13 cellular contexts compared by ENCODE assay signal in the genomic region with DNA sequence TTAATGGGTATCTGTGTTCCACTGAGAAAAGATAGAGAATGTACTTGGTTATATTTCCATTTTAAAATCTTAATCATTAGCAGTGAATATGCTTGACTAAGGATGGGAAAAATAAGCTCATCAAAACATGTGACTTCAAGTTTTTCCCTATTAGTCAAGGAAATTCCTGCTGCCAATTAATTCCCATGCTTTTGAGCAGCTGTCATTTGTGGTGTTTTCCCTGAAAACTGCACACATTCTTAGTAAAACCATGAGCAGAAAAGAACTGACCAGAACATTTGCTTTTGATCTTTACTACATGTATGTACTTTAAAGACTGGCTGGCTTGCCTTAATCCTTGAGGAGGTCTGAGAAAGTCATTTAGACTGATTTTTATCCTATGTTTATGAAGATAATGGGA.
DNase-seq lines count a peak whose midpoint lies in the region; ATAC-seq and TF ChIP-seq lines count a peak whose summit lies in the region.
"Had no signal": no experiment of that assay in that cellular context is flagged by ENCODE, and none has a peak within 500 bp of the region (broad histone marks: within the 10 kb centered on the region; RNA-seq: fewer than 3 reads in every experiment).

No MANE protein-coding gene starts in this region.

- H3K9ac ChIP-seq in fibroblast of lung (ENCODE audit: insufficient read depth, low read length) = no peak overlapping the region

- H3K36me3 ChIP-seq in heart right ventricle = peaks cover 0 to 5% (median 0%) of the 10 kb centered on the region in 9 donors
- H3K36me3 ChIP-seq in fibroblast of lung (ENCODE audit: control insufficient read depth, insufficient read depth, low read length) = no peaks in the 10 kb centered on the region
- peaks cover 0 to 8% (median 0%) of the 10 kb centered on the region in 4 donors for H3K36me3 ChIP-seq in esophagus muscularis mucosa

- TF ChIP-seq EP300 in esophagus muscularis mucosa (IDR thresholded peaks at IDR 0.05) = no peak

- no peaks in the 10 kb centered on the region for H3K9me3 ChIP-seq in heart right ventricle
- no peaks in the 10 kb centered on the region for H3K9me3 ChIP-seq in fibroblast of lung (ENCODE audit: control insufficient read depth, insufficient read depth, low read depth, low read length)
- no peaks in the 10 kb centered on the region for H3K9me3 ChIP-seq in esophagus muscularis mucosa

- H3K36me3 Mint-ChIP-seq in osteocyte (ENCODE audit: unreplicated experiment) = peaks cover 3% of the 10 kb centered on the region

- no peaks in the 10 kb centered on the region for H3K9me3 Mint-ChIP-seq in osteocyte (ENCODE audit: unreplicated experiment)
- H3K9me3 Mint-ChIP-seq: H9 had no signal

- H3K27me3 ChIP-seq in heart right ventricle (no peaks in the 10 kb centered on the region), fibroblast of lung (ENCODE audit: control insufficient read depth, insufficient read depth, low read length) (no peaks in the 10 kb centered on the region), esophagus muscularis mucosa (no peaks in the 10 kb centered on the region)

- no peaks in the 10 kb centered on the region for H4K20me1 ChIP-seq in fibroblast of lung (ENCODE audit: control insufficient read depth, extremely low read depth, insufficient read depth, low read length)

- TF ChIP-seq CTCF in heart right ventricle (IDR thresholded peaks at IDR 0.05) (no peak), fibroblast of lung (conservative IDR thresholded peaks at IDR 0.05 in 1 of 2, IDR thresholded peaks at IDR 0.05 in 1 of 2; ENCODE audit: low read depth in 1 of 2, low read length in 2 of 2) (no peak), osteocyte (IDR thresholded peaks at IDR 0.05) (no peak), esophagus muscularis mucosa (IDR thresholded peaks at IDR 0.05) (no peak)

- DNase-seq in heart right ventricle (no peak), left cardiac atrium (no peak), fibroblast of lung (ENCODE audit: low read depth in 2 of 2) (peak; percentile 17 to 92), osteocyte (ENCODE audit: extremely low spot score, unreplicated experiment) (no peak), esophagus muscularis mucosa (ENCODE audit: extremely low spot score) (no peak), NCI-H2196 (lab: John Stamatoyannopoulos, UW; ENCODE audit: unreplicated experiment) (no peak)
- DNase-seq in stimulated activated CD4-positive, alpha-beta T cell treated with anti-CD3 and anti-CD28 coated beads, Interleukin-15, amount 100 ng/mL, for 24 hours = no peak
- DNase-seq: ACHN; activated CD4-positive, alpha-beta T cell treated with anti-CD3 and anti-CD28 coated beads for 1 hour; H9; NCI-H1436; NCI-H774 had no signal

- H3K27me3 Mint-ChIP-seq in osteocyte (ENCODE audit: unreplicated experiment) = no peaks in the 10 kb centered on the region

- intact Hi-C loops in heart right ventricle (cut with DNase I) (no loop called here), left cardiac atrium (cut with DNase I) (no loop called here), esophagus muscularis mucosa (cut with DNase I) (loop anchor here (5.0 kb wide), 1 partner anchor 66 kb away; no protein-coding TSS in a partner anchor)

- no peak overlapping the region for H3K4me3 ChIP-seq in heart right ventricle
- no peak overlapping the region for H3K4me3 ChIP-seq in fibroblast of lung (replicated peaks in 1 of 4; ENCODE audit: control extremely low read depth in 1 of 4, insufficient read depth in 1 of 4, low read depth in 3 of 4, low read length in 4 of 4)
- H3K4me3 ChIP-seq in esophagus muscularis mucosa = no peak overlapping the region

- H3K4me1 ChIP-seq in heart right ventricle = peaks cover 13 to 54% (median 31%) of the 10 kb centered on the region in 9 donors
- H3K4me1 ChIP-seq in fibroblast of lung (ENCODE audit: control insufficient read depth, extremely low read depth, insufficient read depth, low read length) = peaks cover 23% of the 10 kb centered on the region
- H3K4me1 ChIP-seq in esophagus muscularis mucosa = peaks cover 29 to 65% (median 45%) of the 10 kb centered on the region in 4 donors

- H2AFZ ChIP-seq in fibroblast of lung (ENCODE audit: low read length) = no peak overlapping the region

- TF ChIP-seq POLR2A in esophagus muscularis mucosa (IDR thresholded peaks at IDR 0.05; ENCODE audit: low read depth) = no peak

- H3K27ac ChIP-seq in heart right ventricle (peak overlapping the region in 8 of 10 donors; percentile 14 to 70 (median 50)), fibroblast of lung (ENCODE audit: insufficient read depth, low read length) (no peak overlapping the region), esophagus muscularis mucosa (replicated peaks in 1 of 4) (peak overlapping the region in 2 of 4 donors; percentile 23 to 59)

- ATAC-seq in heart right ventricle (peak in 5 of 8 donors; percentile 25 to 68 (median 46)), left cardiac atrium (no peak), GM18870 (IDR thresholded peaks at IDR 0.05; ENCODE audit: unreplicated experiment) (no peak)

- no peaks in the 10 kb centered on the region for H3K79me2 ChIP-seq in fibroblast of lung (ENCODE audit: control insufficient read depth, insufficient read depth, low read length)

- H3K27ac Mint-ChIP-seq in osteocyte (ENCODE audit: unreplicated experiment) = peak overlapping the region; percentile 86
- H3K27ac Mint-ChIP-seq: H9 had no signal

- peak overlapping the region; percentile 34 for H3K4me3 Mint-ChIP-seq in osteocyte (ENCODE audit: unreplicated experiment)
- H3K4me3 Mint-ChIP-seq: H9 had no signal

- peaks cover 82% of the 10 kb centered on the region for H3K4me1 Mint-ChIP-seq in osteocyte (ENCODE audit: unreplicated experiment)

- H3K4me2 ChIP-seq in fibroblast of lung (ENCODE audit: extremely low read depth, insufficient read depth, low read length) = no peak overlapping the region

Comparison
In these comparisons a context has a peak if more than half of its experiments do, and no peak if none do; other contexts are left out.
1. ATAC-seq: peak in heart right ventricle (5 of 8); none in left cardiac atrium (0 of 2) and GM18870 (single experiment).
2. DNase-seq: peak in fibroblast of lung (2 of 2); none in heart right ventricle (0 of 2), left cardiac atrium (single experiment), osteocyte (single experiment), esophagus muscularis mucosa (single experiment), NCI-H2196 (single experiment) and stimulated activated CD4-positive, alpha-beta T cell treated with anti-CD3 and anti-CD28 coated beads, Interleukin-15, amount 100 ng/mL, for 24 hours (single experiment).